ENCODE assay signal across 34 cellular contexts in genomic region chr4:12912896-12913418, GRCh38.
"Had no signal": no experiment of that assay in that cellular context is flagged by ENCODE, and none has a peak within 500 bp of the region (broad histone marks: within the 10 kb centered on the region; RNA-seq: fewer than 3 reads in every experiment).

No MANE protein-coding gene starts in this region.

- H3K4me3 ChIP-seq: adrenal gland, body of pancreas, breast epithelium had no signal

- ATAC-seq: activated CD8-positive, alpha-beta T cell treated with anti-CD3 and anti-CD28 coated beads for 36 hours; activated naive CD4-positive, alpha-beta T cell treated with anti-CD3 and anti-CD28 coated beads, Interleukin-2, amount 50 U/mL, for 72 hours; activated T-cell treated with anti-CD3 and anti-CD28 coated beads, Interleukin-2, amount 50 U/mL, for 4 hours; activated T-cell treated with anti-CD3 and anti-CD28 coated beads, Interleukin-2, amount 50 U/mL, for 72 hours; activated T-helper 17 cell treated with anti-CD3 and anti-CD28 coated beads, Interleukin-2, amount 50 U/mL, for 72 hours; body of pancreas had no signal

- H3K4me1 ChIP-seq: adrenal gland, body of pancreas, breast epithelium had no signal

- H3K27me3 ChIP-seq: adrenal gland, body of pancreas, brain microvascular endothelial cell, breast epithelium had no signal

- FAIRE-seq: astrocyte, TTC549 had no signal

- H3K9me3 ChIP-seq: adrenal gland, body of pancreas had no signal

- H3K27ac ChIP-seq: adrenal gland, body of pancreas, brain microvascular endothelial cell, breast epithelium, VCaP had no signal

- H3K36me3 ChIP-seq: adrenal gland, brain microvascular endothelial cell, breast epithelium had no signal

- DNase-seq: activated B cell treated with CpG ODN at 0.5 μM for 24 hours; activated CD4-positive, alpha-beta memory T cell treated with anti-CD3 and anti-CD28 coated beads for 36 hours; activated CD4-positive, alpha-beta T cell treated with anti-CD3 and anti-CD28 coated beads for 4 hours; activated CD4-positive, alpha-beta T cell treated with anti-CD3 and anti-CD28 coated beads, Interleukin-2, amount 10 ng/mL, durations not matched to agents 24 days and 14 days; activated CD4-positive, alpha-beta T cell treated with anti-CD3 and anti-CD28 coated beads, Interleukin-2, amount 50 U/mL, for 1 hour; activated CD4-positive, alpha-beta T cell treated with anti-CD3 and anti-CD28 coated beads, Interleukin-2, amount 50 U/mL, for 4 hours; activated CD4-positive, CD25-positive, alpha-beta regulatory T cell treated with anti-CD3 and anti-CD28 coated beads, Interleukin-2, amount 50 U/mL, for 72 hours; activated CD8-positive, alpha-beta memory T cell treated with anti-CD3 and anti-CD28 coated beads, Interleukin-2, amount 50 U/mL, for 4 hours; activated CD8-positive, alpha-beta T cell treated with anti-CD3 and anti-CD28 coated beads for 36 hours; activated effector memory CD4-positive, alpha-beta T cell treated with anti-CD3 and anti-CD28 coated beads, Interleukin-2, amount 50 U/mL, for 16 hours; activated gamma-delta T cell treated with Interleukin-2 at 50 U/mL for 16 hours; activated naive CD4-positive, alpha-beta T cell; activated naive CD4-positive, alpha-beta T cell treated with anti-CD3 and anti-CD28 coated beads for 36 hours; activated naive CD4-positive, alpha-beta T cell treated with anti-CD3 and anti-CD28 coated beads, Interleukin-2, amount 50 U/mL, for 16 hours; activated naive CD8-positive, alpha-beta T cell treated with anti-CD3 and anti-CD28 coated beads for 36 hours; activated T-cell treated with anti-CD3 and anti-CD28 coated beads for 4 hours; activated T-cell treated with anti-CD3 and anti-CD28 coated beads, Interleukin-2, amount 50 U/mL, for 1 hour; activated T-cell treated with anti-CD3 and anti-CD28 coated beads, Interleukin-2, amount 50 U/mL, for 4 hours; activated T-cell treated with anti-CD3 and anti-CD28 coated beads, Interleukin-2, amount 50 U/mL, for 72 hours; adrenal gland; amniotic stem cell; aorta; body of pancreas; brain microvascular endothelial cell; cerebellar nuclear complex; T-helper 1 cell; T-helper 2 cell; T-helper 9 cell had no signal
